In the genomic region with DNA sequence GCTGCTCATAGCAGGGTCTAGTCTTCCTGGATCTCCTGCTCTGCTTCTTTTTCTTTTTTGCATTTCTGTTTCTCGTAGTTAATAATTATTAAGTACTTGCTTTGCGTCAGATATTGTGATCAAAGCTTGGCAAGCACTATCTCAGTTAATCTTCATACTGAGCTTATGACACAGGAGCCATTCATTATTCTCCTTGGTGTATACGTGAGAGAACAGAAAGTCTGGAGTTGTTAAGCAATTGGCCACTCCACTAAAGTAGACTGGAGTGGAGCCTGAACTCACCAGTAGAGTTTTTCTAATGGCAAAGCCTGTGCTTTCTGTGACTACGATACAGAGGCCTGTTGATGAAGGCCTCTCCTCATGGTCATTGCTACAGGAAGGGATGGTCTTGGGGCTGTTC, we compare ENCODE assay signal across 24 cellular contexts.
"Had no signal": no experiment of that assay in that cellular context is flagged by ENCODE, and none has a peak within 500 bp of the region (broad histone marks: within the 10 kb centered on the region; RNA-seq: fewer than 3 reads in every experiment).

No MANE protein-coding gene starts in this region.

- H3K4me1 ChIP-seq: colonic mucosa, esophagus muscularis mucosa, heart right ventricle, right lobe of liver, tibial nerve, upper lobe of left lung, uterus had no signal

- H3K9me3 ChIP-seq: colonic mucosa, esophagus muscularis mucosa, right lobe of liver, thoracic aorta, tibial nerve, upper lobe of left lung, uterus had no signal

- H3K27me3 ChIP-seq: colonic mucosa, esophagus muscularis mucosa, heart right ventricle, right lobe of liver, tibial nerve, upper lobe of left lung, uterus had no signal

- DNase-seq: colonic mucosa; effector CD8-positive, alpha-beta T cell; endodermal cell; foreskin melanocyte; glutamatergic neuron; heart right ventricle; hippocampal formation; left colon; mesenchymal stem cell; midbrain; naive thymus-derived CD4-positive, alpha-beta T cell; nephron progenitor cell; nucleus accumbens; right lobe of liver; small intestine; stimulated activated CD4-positive, alpha-beta T cell treated with anti-CD3 and anti-CD28 coated beads, Interleukin-15, amount 100 ng/mL, for 24 hours; stimulated activated CD4-positive, alpha-beta T cell treated with anti-CD3 and anti-CD28 coated beads, Interleukin-2, amount 100 ng/mL, for 48 hours; stimulated activated naive B cell treated with anti-CD40 and anti-IgM and Interleukin-4, amounts not matched to agents 10 μg/mL and 1 μg/mL and 100 μg/mL, for 72 hours; upper lobe of left lung; uterus had no signal

- ATAC-seq: heart right ventricle; left colon; naive thymus-derived CD4-positive, alpha-beta T cell; stimulated activated naive B cell treated with anti-CD40 and anti-IgM and Interleukin-4, amounts not matched to agents 10 μg/mL and 1 μg/mL and 100 μg/mL, for 72 hours had no signal

- H3K27ac ChIP-seq: colonic mucosa, epithelial cell of prostate, esophagus muscularis mucosa, heart right ventricle, right lobe of liver, thoracic aorta, tibial nerve, upper lobe of left lung, uterus had no signal

- H3K36me3 ChIP-seq: colonic mucosa, esophagus muscularis mucosa, heart right ventricle, right lobe of liver, thoracic aorta, tibial nerve, upper lobe of left lung, uterus had no signal

- H3K4me3 ChIP-seq: colonic mucosa, esophagus muscularis mucosa, heart right ventricle, right lobe of liver, thoracic aorta, tibial nerve, upper lobe of left lung, uterus had no signal
